Comparison of ENCODE assay signal across 22 cellular contexts in the genomic region with DNA sequence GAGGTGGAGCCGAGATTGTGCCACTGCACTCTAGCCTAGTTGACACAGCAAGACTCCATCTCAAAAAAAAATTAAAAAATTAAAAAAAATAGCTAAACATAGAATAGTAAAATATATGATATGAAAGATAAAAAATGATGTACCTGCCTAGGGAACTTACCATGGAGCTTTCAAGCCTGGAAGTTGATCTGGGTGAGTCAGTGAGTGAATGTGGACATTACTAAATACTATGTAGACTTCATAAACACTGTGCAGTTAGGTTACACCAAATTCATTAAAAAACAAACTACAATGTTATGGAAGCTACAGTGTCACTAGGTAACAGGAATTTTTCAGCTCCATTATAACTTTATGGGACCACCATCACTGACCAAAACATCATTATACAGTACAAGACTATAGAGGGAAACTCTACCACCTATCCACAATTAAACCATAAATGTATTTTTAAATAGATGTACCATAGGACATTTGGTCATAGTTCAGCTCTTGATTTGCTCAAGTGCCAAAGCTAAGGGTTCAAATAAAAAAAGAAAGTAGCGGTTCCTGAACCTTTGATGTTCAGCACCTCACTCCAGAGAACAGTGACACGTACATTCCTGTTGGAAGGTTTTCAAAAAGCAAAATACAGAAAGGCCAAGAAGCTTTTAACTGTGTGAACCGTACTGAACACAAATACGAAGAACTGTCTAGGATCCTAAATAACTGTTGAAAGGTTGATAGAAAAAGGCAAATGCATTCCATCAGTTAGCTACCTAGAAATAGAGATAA. TPM values are rescaled to one million over a fixed set of nuclear protein-coding genes. Genes with fewer than 3 reads are reported as not detected.
DNase-seq lines count a peak whose midpoint lies in the region; ATAC-seq and TF ChIP-seq lines count a peak whose summit lies in the region.
"Had no signal": no experiment of that assay in that cellular context is flagged by ENCODE, and none has a peak within 500 bp of the region (broad histone marks: within the 10 kb centered on the region; RNA-seq: fewer than 3 reads in every experiment).

No MANE protein-coding gene starts in this region.

- H3K4me1 ChIP-seq in left ventricle myocardium inferior (peaks cover 36% of the 10 kb centered on the region), GM23338 (ENCODE audit: insufficient read depth) (no peaks in the 10 kb centered on the region)
- H3K4me1 ChIP-seq: BE2C had no signal

- no peaks in the 10 kb centered on the region for H3K9me3 ChIP-seq in left ventricle myocardium inferior (replicated peaks)
- no peaks in the 10 kb centered on the region for H3K9me3 ChIP-seq in MG63
- H3K9me3 ChIP-seq: adrenal gland, BE2C, heart left ventricle, suprapubic skin had no signal

- peaks cover 16% of the 10 kb centered on the region for H4K20me1 ChIP-seq in GM23338 (replicated peaks; ENCODE audit: insufficient read depth)

- H3K27me3 ChIP-seq in left ventricle myocardium inferior (ENCODE audit: low read depth) = no peaks in the 10 kb centered on the region
- H3K27me3 ChIP-seq in MG63 = no peaks in the 10 kb centered on the region
- no peaks in the 10 kb centered on the region for H3K27me3 ChIP-seq in GM23338 (ENCODE audit: insufficient read depth)
- H3K27me3 ChIP-seq: adrenal gland, BE2C, heart left ventricle, suprapubic skin had no signal

- H3K4me1 Mint-ChIP-seq in chondrocyte (ENCODE audit: low read depth) = peaks cover 26% of the 10 kb centered on the region
- peaks cover 4% of the 10 kb centered on the region for H3K4me1 Mint-ChIP-seq in mesothelial cell of epicardium
- H3K4me1 Mint-ChIP-seq in GM23338 = no peaks in the 10 kb centered on the region

- peaks cover 38% of the 10 kb centered on the region for H3K79me2 ChIP-seq in GM23338 (replicated peaks; ENCODE audit: insufficient read depth)

- ATAC-seq in Right ventricle myocardium superior (ENCODE audit: poor library complexity) (no peak), HG03045 (IDR thresholded peaks at IDR 0.05; ENCODE audit: unreplicated experiment) (no peak), GM23338 (no peak)

- H3K27me3 Mint-ChIP-seq in chondrocyte (ENCODE audit: low read depth) (no peaks in the 10 kb centered on the region), mesothelial cell of epicardium (ENCODE audit: low read depth) (no peaks in the 10 kb centered on the region), GM23338 (ENCODE audit: insufficient read depth, low read depth, poor library complexity) (no peaks in the 10 kb centered on the region)

- no peak overlapping the region for H2AFZ ChIP-seq in GM23338

- no peaks in the 10 kb centered on the region for H3K9me2 ChIP-seq in GM23338 (ENCODE audit: insufficient read depth)

- intact Hi-C loops in left ventricle myocardium inferior (cut with micrococcal nuclease) (loop anchor here (5.0 kb wide), 2 partner anchors 81 to 146 kb away; no protein-coding TSS in a partner anchor), Right ventricle myocardium superior (cut with DNase I) (loop anchor here (2.0 to 5.0 kb wide), 2 partner anchors 82 to 146 kb away; no protein-coding TSS in a partner anchor)

- H3K36me3 ChIP-seq in left ventricle myocardium inferior = peaks cover 14% of the 10 kb centered on the region
- no peaks in the 10 kb centered on the region; the same call in 1 of the 2 replicates for H3K36me3 ChIP-seq in MG63
- H3K36me3 ChIP-seq in GM23338 (ENCODE audit: insufficient read depth) = 0 out of 2 replicates have a peak, but pooled peaks cover 4% of the 10 kb centered on the region
- H3K36me3 ChIP-seq: BE2C had no signal

- H3K4me2 ChIP-seq in GM23338 = no peak overlapping the region

- H3F3A ChIP-seq in GM23338 (replicated peaks; ENCODE audit: low read depth) = 0 out of 2 replicates have a peak, but pooled peaks cover 4% of the 10 kb centered on the region

- DNase-seq in left ventricle myocardium inferior = no peak
- no peak for DNase-seq in Right ventricle myocardium superior
- no peak for DNase-seq in chondrocyte (ENCODE audit: low spot score)
- DNase-seq in mesothelial cell of epicardium (ENCODE audit: low spot score in 2 of 2, unreplicated experiment in 2 of 2) = no peak
- no peak for DNase-seq in kidney tubule cell (ENCODE audit: low spot score)
- no peak for DNase-seq in MG63
- DNase-seq in GM23338 (ENCODE audit: low spot score) = no peak
- DNase-seq: activated CD4-positive, alpha-beta T cell treated with anti-CD3 and anti-CD28 coated beads for 1 hour; activated CD8-positive, alpha-beta T cell treated with anti-CD3 and anti-CD28 coated beads, Interleukin-2, amount 10 ng/mL, durations not matched to agents 7 days and 5 days; activated gamma-delta T cell; adrenal gland; BE2C; cortex of kidney; DMS79; heart left ventricle; NCI-H1417; NCI-H526 treated with DMSO at 0.1 percent for 48 hours had no signal

- H3K27ac ChIP-seq in left ventricle myocardium inferior (replicated peaks) (peak overlapping the region; percentile 55), GM23338 (ENCODE audit: low read depth) (no peak overlapping the region)
- H3K27ac ChIP-seq: adrenal gland had no signal

- no peak overlapping the region for H3K4me3 Mint-ChIP-seq in chondrocyte (ENCODE audit: unreplicated experiment)
- no peak overlapping the region for H3K4me3 Mint-ChIP-seq in mesothelial cell of epicardium
- H3K4me3 Mint-ChIP-seq in GM23338 = no peak overlapping the region
- H3K4me3 Mint-ChIP-seq: activated CD8-positive, alpha-beta T cell treated with anti-CD3 and anti-CD28 coated beads, Interleukin-2, amount 10 ng/mL, durations not matched to agents 7 days and 5 days had no signal

- H3K36me3 Mint-ChIP-seq in chondrocyte (ENCODE audit: low read depth) = peaks cover 6% of the 10 kb centered on the region
- H3K36me3 Mint-ChIP-seq in mesothelial cell of epicardium = peaks cover 4% of the 10 kb centered on the region
- H3K36me3 Mint-ChIP-seq in GM23338 (ENCODE audit: low read depth) = no peaks in the 10 kb centered on the region; the same call in 2 of the 3 replicates

- H3K9me3 Mint-ChIP-seq in chondrocyte (ENCODE audit: low read depth) (peaks cover 2% of the 10 kb centered on the region), mesothelial cell of epicardium (no peaks in the 10 kb centered on the region), GM23338 (no peaks in the 10 kb centered on the region)

- H3K27ac Mint-ChIP-seq in chondrocyte (ENCODE audit: unreplicated experiment) = peak overlapping the region; percentile 25
- peak overlapping the region; percentile 16 for H3K27ac Mint-ChIP-seq in mesothelial cell of epicardium
- no peak overlapping the region for H3K27ac Mint-ChIP-seq in GM23338
- H3K27ac Mint-ChIP-seq: activated CD8-positive, alpha-beta T cell treated with anti-CD3 and anti-CD28 coated beads, Interleukin-2, amount 10 ng/mL, durations not matched to agents 7 days and 5 days had no signal

- TF ChIP-seq CTCF in left ventricle myocardium inferior (IDR thresholded peaks at IDR 0.05; ENCODE audit: borderline replicate concordance) = no peak
- no peak for TF ChIP-seq CTCF in chondrocyte (IDR thresholded peaks at IDR 0.05)
- no peak for TF ChIP-seq CTCF in mesothelial cell of epicardium (IDR thresholded peaks at IDR 0.05; ENCODE audit: unreplicated experiment)
- no peak for TF ChIP-seq CTCF in GM23338 (conservative IDR thresholded peaks at IDR 0.05; ENCODE audit: low read depth in 2 of 2)

- H3K4me3 ChIP-seq in left ventricle myocardium inferior (no peak overlapping the region), MG63 (no peak overlapping the region), GM23338 (no peak overlapping the region)
- H3K4me3 ChIP-seq: adrenal gland, heart left ventricle, suprapubic skin had no signal

TF ChIP-seq in GM23338, 12 proteins besides CTCF, POLR2A, EP300 and RAD21 (continues in another document):
- TF ChIP-seq POLR2AphosphoS5 (IDR thresholded peaks at IDR 0.05; ENCODE audit: low read depth) (no peak), ZNF331 (CRISPR knock-in tag; IDR thresholded peaks at IDR 0.05; ENCODE audit: low read depth) (no peak), NANOG (IDR thresholded peaks at IDR 0.05; ENCODE audit: borderline replicate concordance) (no peak)
- TF ChIP-seq, protein P1, sequence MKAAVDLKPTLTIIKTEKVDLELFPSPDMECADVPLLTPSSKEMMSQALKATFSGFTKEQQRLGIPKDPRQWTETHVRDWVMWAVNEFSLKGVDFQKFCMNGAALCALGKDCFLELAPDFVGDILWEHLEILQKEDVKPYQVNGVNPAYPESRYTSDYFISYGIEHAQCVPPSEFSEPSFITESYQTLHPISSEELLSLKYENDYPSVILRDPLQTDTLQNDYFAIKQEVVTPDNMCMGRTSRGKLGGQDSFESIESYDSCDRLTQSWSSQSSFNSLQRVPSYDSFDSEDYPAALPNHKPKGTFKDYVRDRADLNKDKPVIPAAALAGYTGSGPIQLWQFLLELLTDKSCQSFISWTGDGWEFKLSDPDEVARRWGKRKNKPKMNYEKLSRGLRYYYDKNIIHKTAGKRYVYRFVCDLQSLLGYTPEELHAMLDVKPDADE (IDR thresholded peaks at IDR 0.05) = no peak

RNA-seq across cellular contexts. Expression of a gene that starts 52.4 kb away (rescaled TPM):
- 0.11 TPM for total RNA-seq in left ventricle myocardium inferior
- total RNA-seq in Right ventricle myocardium superior = not detected
- 0.10 TPM in 1 of 3 replicates, not detected in the others for total RNA-seq in chondrocyte
- total RNA-seq in mesothelial cell of epicardium = 0.34 to 0.50 TPM (median 0.40 TPM) in 3 replicates
- total RNA-seq in MG63 (2014; rRNA removed; shearing (Covaris generic); ENCODE audit: low replicate concordance) = not detected in 2 replicates
- total RNA-seq in GM23338 (2014; rRNA removed; shearing (Covaris generic)) = 0.69 TPM in 1 of 2 replicates, not detected in the other
- not detected in 2 replicates for polyA plus RNA-seq in GM23338 (2016; fragmentation: Nextera tagmentation; extraction: Ambion mirVana)
- total RNA-seq: A172, posterior vena cava, skeletal muscle tissue had no signal
